In genomic region chr3:192917258-192917507, GRCh38 we compare ENCODE assay signal across 9 cellular contexts. TPM values are rescaled to one million over a fixed set of nuclear protein-coding genes. Genes with fewer than 3 reads are reported as not detected.
DNase-seq lines count a peak whose midpoint lies in the region; ATAC-seq and TF ChIP-seq lines count a peak whose summit lies in the region.
"Had no signal": no experiment of that assay in that cellular context is flagged by ENCODE, and none has a peak within 500 bp of the region (broad histone marks: within the 10 kb centered on the region; RNA-seq: fewer than 3 reads in every experiment).

No MANE protein-coding gene starts in this region.

- H3K27me3 ChIP-seq in IMR-90 (ENCODE audit: control insufficient read depth, insufficient read depth, low read length) (no peaks in the 10 kb centered on the region), lower lobe of right lung (ENCODE audit: low read depth) (peaks cover 4% of the 10 kb centered on the region), upper lobe of right lung (no peaks in the 10 kb centered on the region)
- H3K27me3 ChIP-seq: BLaER1 had no signal

- H2BK5ac ChIP-seq in IMR-90 (ENCODE audit: low read depth, low read length, poor library complexity, severe bottlenecking), result peak overlapping the region; percentile 71

- DNase-seq in NCI-H2029 treated with DMSO at 0.1 percent for 48 hours (lab: John Stamatoyannopoulos, UW), result peak; percentile 73
- no peak for DNase-seq in NCI-H2029 (lab: John Stamatoyannopoulos, UW)
- no peak for DNase-seq in IMR-90
- DNase-seq in astrocyte of the spinal cord (ENCODE audit: low read depth, low spot score), result no peak
- no peak for DNase-seq in lower lobe of right lung
- no peak for DNase-seq in upper lobe of right lung
- DNase-seq in SW 1271 (lab: John Stamatoyannopoulos, UW), result no peak

- H3K4me1 ChIP-seq in IMR-90 (ENCODE audit: control insufficient read depth, insufficient read depth, low read length) (peaks cover 5% of the 10 kb centered on the region), lower lobe of right lung (peaks cover 22% of the 10 kb centered on the region), upper lobe of right lung (peaks cover 11% of the 10 kb centered on the region)
- H3K4me1 ChIP-seq: BLaER1 had no signal

- ATAC-seq in IMR-90 (ENCODE audit: low read depth), result no peak
- ATAC-seq in lower lobe of right lung, result no peak
- ATAC-seq in upper lobe of right lung, result no peak
- ATAC-seq in GM18517 (IDR thresholded peaks at IDR 0.05; ENCODE audit: unreplicated experiment), result no peak

- H2AFZ ChIP-seq in IMR-90 (replicated peaks; ENCODE audit: low read length, poor library complexity), result peak overlapping the region; percentile 91

- TF ChIP-seq CTCF in IMR-90 (conservative IDR thresholded peaks at IDR 0.05; ENCODE audit: low read depth, low read length) (no peak), astrocyte of the spinal cord (IDR thresholded peaks at IDR 0.05; ENCODE audit: low read depth, low read length) (no peak), lower lobe of right lung (IDR thresholded peaks at IDR 0.05) (no peak), upper lobe of right lung (IDR thresholded peaks at IDR 0.05) (no peak)

- in situ Hi-C loops in IMR-90 (cut with MboI; ENCODE audit: low sequenced_read_pairs), result no loop called here
- in situ Hi-C loops in astrocyte of the spinal cord (cut with HindIII; ENCODE audit: low sequenced_read_pairs), result no loop called here

- peak overlapping the region; percentile 18 to 98; a peak in 2 of 4 replicates for H4K8ac ChIP-seq in IMR-90 (ENCODE audit: low read depth in 2 of 2, low read length in 2 of 2)

- H2BK20ac ChIP-seq in IMR-90 (ENCODE audit: low read depth, low read length), result peak overlapping the region; percentile 84

- no peak; the same call in 1 of the 2 replicates for TF ChIP-seq POLR2A in IMR-90 (IDR thresholded peaks at IDR 0.05; ENCODE audit: low read depth, low read length)

- H3K79me1 ChIP-seq in IMR-90 (ENCODE audit: low read depth in 1 of 2, low read length in 2 of 2), result peaks cover 0 to 20% of the 10 kb centered on the region in 2 experiments; a peak in 3 of 4 replicates

- H4K5ac ChIP-seq in IMR-90 (ENCODE audit: low read depth, low read length), result peak overlapping the region; percentile 69

- POLR2A ChIA-PET in IMR-90 (lab: Charles Lee; ENCODE audit: unreplicated experiment), result no interaction called here

- H3K56ac ChIP-seq in IMR-90 (ENCODE audit: extremely low read depth, insufficient read depth, low read length), result peak overlapping the region; percentile 97

- peak overlapping the region; percentile 98 for H3K23ac ChIP-seq in IMR-90 (ENCODE audit: low read depth, low read length)

- no CpG with 5 or more reads among the region's 13 CpGs for WGBS in IMR-90 (ENCODE audit: extremely low coverage in 2 of 2, insufficient read length in 1 of 2), 2 experiments

- H4K20me1 ChIP-seq in IMR-90 (ENCODE audit: insufficient read depth, low read length), result peaks cover 20% of the 10 kb centered on the region; the same call in 1 of the 2 replicates
- H4K20me1 ChIP-seq: BLaER1 had no signal

- peak overlapping the region; percentile 91 for H3K27ac ChIP-seq in IMR-90 (ENCODE audit: insufficient read depth, low read length)
- H3K27ac ChIP-seq in lower lobe of right lung, result peak overlapping the region; percentile 90
- H3K27ac ChIP-seq in upper lobe of right lung, result peak overlapping the region; percentile 87
- H3K27ac ChIP-seq: BLaER1 had no signal

- BruUV-seq in IMR-90 (replicated peaks; lab: Mats Ljungman, UMichigan), result no TSS peak

- H2AK9ac ChIP-seq in IMR-90 (replicated peaks; ENCODE audit: low read depth, low read length, poor library complexity), result peak overlapping the region; percentile 47

- no peaks in the 10 kb centered on the region for H3K36me3 ChIP-seq in IMR-90 (ENCODE audit: control insufficient read depth, insufficient read depth, low read length)
- no peaks in the 10 kb centered on the region for H3K36me3 ChIP-seq in lower lobe of right lung
- H3K36me3 ChIP-seq in upper lobe of right lung, result no peaks in the 10 kb centered on the region
- H3K36me3 ChIP-seq: BLaER1 had no signal

- TF ChIP-seq RAD21 in IMR-90 (IDR thresholded peaks at IDR 0.05; ENCODE audit: low read length), result no peak

- peak overlapping the region; percentile 92 for H3K9ac ChIP-seq in IMR-90 (ENCODE audit: low read depth, low read length)
- H3K9ac ChIP-seq: BLaER1 had no signal

- intact Hi-C loops in IMR-90 (cut with micrococcal nuclease) (loop anchor here (1.0 to 5.0 kb wide), 5 partner anchors 38 to 655 kb away; no protein-coding TSS in a partner anchor), lower lobe of right lung (cut with DNase I) (no loop called here), upper lobe of right lung (cut with DNase I) (no loop called here)

- peak overlapping the region; percentile 92 for H4K91ac ChIP-seq in IMR-90 (ENCODE audit: insufficient read depth, low read depth, low read length)

- H2BK120ac ChIP-seq in IMR-90 (ENCODE audit: low read depth, low read length), result peak overlapping the region; percentile 97

- peak overlapping the region; percentile 60 for H3K4me2 ChIP-seq in IMR-90 (ENCODE audit: low read depth, low read length)
- H3K4me2 ChIP-seq: BLaER1 had no signal

- H3K14ac ChIP-seq in IMR-90 (replicated peaks; ENCODE audit: low read depth, low read length), result peak overlapping the region; percentile 96

- CTCF ChIA-PET in IMR-90 (lab: Yijun Ruan, JAX), result interaction anchor here (0.7 to 5.3 kb wide), 5 partner anchors 10 to 123 kb away, joined by 3 to 27 read pairs (median 4); no protein-coding TSS in a partner anchor

- peak overlapping the region; percentile 38; the same call in 2 of the 3 replicates for H2BK15ac ChIP-seq in IMR-90 (ENCODE audit: low read depth, low read length)

- peak overlapping the region; percentile 97 for H3K4ac ChIP-seq in IMR-90 (ENCODE audit: low read depth, low read length)

- H3K18ac ChIP-seq in IMR-90 (ENCODE audit: low read depth, low read length), result peak overlapping the region; percentile 54

- no peaks in the 10 kb centered on the region for H3K9me1 ChIP-seq in IMR-90 (ENCODE audit: insufficient read depth, low read length)

- H3K9me3 ChIP-seq in IMR-90 (ENCODE audit: control insufficient read depth, insufficient read depth, low read length) (no peaks in the 10 kb centered on the region), lower lobe of right lung (no peaks in the 10 kb centered on the region), upper lobe of right lung (no peaks in the 10 kb centered on the region)

- peak overlapping the region; percentile 79 for H3K4me3 ChIP-seq in IMR-90 (ENCODE audit: insufficient read depth, low read depth, low read length)
- peak overlapping the region; percentile 95 for H3K4me3 ChIP-seq in astrocyte of the spinal cord (ENCODE audit: low read depth, low read length)
- peak overlapping the region; percentile 74 for H3K4me3 ChIP-seq in lower lobe of right lung
- peak overlapping the region; percentile 77 for H3K4me3 ChIP-seq in upper lobe of right lung
- H3K4me3 ChIP-seq: BLaER1 had no signal

- dilution Hi-C loops in IMR-90 (cut with HindIII; ENCODE audit: low sequenced_read_pairs, unreplicated experiment), result no loop called here

- peak overlapping the region; percentile 61 for H2AK5ac ChIP-seq in IMR-90 (ENCODE audit: low read depth, low read length)

TF ChIP-seq in IMR-90, 13 proteins besides CTCF, POLR2A, EP300 and RAD21:
- no peak for TF ChIP-seq RFX5 (IDR thresholded peaks at IDR 0.05; ENCODE audit: low read depth, low read length)
- no peak for TF ChIP-seq MAFK (IDR thresholded peaks at IDR 0.05; ENCODE audit: low read depth, low read length)

RNA-seq across cellular contexts. Expression of gene MB21D2, which starts 0.5 kb away (rescaled TPM):
- total RNA-seq in IMR-90 (2012; rRNA removed) (44.8 and 46.4 TPM in 2 replicates), lower lobe of right lung (5.0 TPM), upper lobe of right lung (8.0 TPM)
- 13.6 and 14.6 TPM in 2 replicates for polyA plus RNA-seq in IMR-90 (2012; rRNA removed)
- 8.7 and 9.0 TPM in 2 replicates for polyA plus RNA-seq in IMR-90 (2012; cell fraction: cytosol; rRNA removed)
- 7.6 and 8.1 TPM in 2 replicates for polyA plus RNA-seq in IMR-90 (2012; cell fraction: nucleus; rRNA removed; ENCODE audit: low replicate concordance)
